26 cellular contexts compared by ENCODE assay signal in genomic region chr1:6515771-6516170, GRCh38. TPM values are rescaled to one million over a fixed set of nuclear protein-coding genes. Genes with fewer than 3 reads are reported as not detected.
DNase-seq lines count a peak whose midpoint lies in the region; ATAC-seq and TF ChIP-seq lines count a peak whose summit lies in the region.
"Had no signal": no experiment of that assay in that cellular context is flagged by ENCODE, and none has a peak within 500 bp of the region (broad histone marks: within the 10 kb centered on the region; RNA-seq: fewer than 3 reads in every experiment).

No MANE protein-coding gene starts in this region.

- H3K18ac ChIP-seq in IMR-90 (ENCODE audit: low read depth, low read length), result no peak overlapping the region

- no peak overlapping the region for H3K4ac ChIP-seq in IMR-90 (ENCODE audit: low read depth, low read length)

- peaks cover 13% of the 10 kb centered on the region for H3K4me1 Mint-ChIP-seq in MCF 10A (ENCODE audit: insufficient read depth, unreplicated experiment)
- H3K4me1 Mint-ChIP-seq: activated CD4-positive, alpha-beta T cell treated with anti-CD3 and anti-CD28 coated beads, Interleukin-2, amount 10 ng/mL, durations not matched to agents 24 days and 14 days; CD4-positive, CD25-positive, alpha-beta regulatory T cell; natural killer cell had no signal

- no peaks in the 10 kb centered on the region for H3K79me1 ChIP-seq in IMR-90 (ENCODE audit: low read depth in 1 of 2, low read length in 2 of 2)

- no peak overlapping the region for H3K4me3 Mint-ChIP-seq in MCF 10A (ENCODE audit: unreplicated experiment)
- H3K4me3 Mint-ChIP-seq: activated CD4-positive, alpha-beta T cell treated with anti-CD3 and anti-CD28 coated beads, Interleukin-2, amount 10 ng/mL, durations not matched to agents 24 days and 14 days; activated T-cell treated with anti-CD3 and anti-CD28 coated beads, Interleukin-2, amount 50 U/mL, for 24 hours; CD4-positive, CD25-positive, alpha-beta regulatory T cell; natural killer cell had no signal

- no peak overlapping the region for H3K4me3 ChIP-seq in IMR-90 (ENCODE audit: insufficient read depth, low read depth, low read length)
- no peak overlapping the region for H3K4me3 ChIP-seq in osteoblast (ENCODE audit: insufficient read depth, low read length)
- H3K4me3 ChIP-seq: transverse colon had no signal

- TF ChIP-seq RAD21 in IMR-90 (IDR thresholded peaks at IDR 0.05; ENCODE audit: low read length), result no peak

- H3K14ac ChIP-seq in IMR-90 (replicated peaks; ENCODE audit: low read depth, low read length), result no peak overlapping the region

- no peak overlapping the region for H3K27ac Mint-ChIP-seq in MCF 10A (ENCODE audit: low read depth, unreplicated experiment)
- H3K27ac Mint-ChIP-seq: activated CD4-positive, alpha-beta T cell treated with anti-CD3 and anti-CD28 coated beads, Interleukin-2, amount 10 ng/mL, durations not matched to agents 24 days and 14 days; activated T-cell treated with anti-CD3 and anti-CD28 coated beads, Interleukin-2, amount 50 U/mL, for 24 hours; natural killer cell had no signal

- no peak overlapping the region for H2AFZ ChIP-seq in IMR-90 (replicated peaks; ENCODE audit: low read length, poor library complexity)
- H2AFZ ChIP-seq in osteoblast (ENCODE audit: low read length), result no peak overlapping the region

- dilution Hi-C loops in IMR-90 (cut with HindIII; ENCODE audit: low sequenced_read_pairs, unreplicated experiment), result no loop called here

- H3K9ac ChIP-seq in IMR-90 (ENCODE audit: low read depth, low read length), result no peak overlapping the region

- H3K4me2 ChIP-seq in IMR-90 (ENCODE audit: low read depth, low read length), result no peak overlapping the region
- no peak overlapping the region for H3K4me2 ChIP-seq in osteoblast (ENCODE audit: insufficient read depth, low read length)

- no peak overlapping the region for H3K56ac ChIP-seq in IMR-90 (ENCODE audit: extremely low read depth, insufficient read depth, low read length)

- H4K8ac ChIP-seq in IMR-90 (ENCODE audit: low read depth in 2 of 2, low read length in 2 of 2), result no peak overlapping the region

- in situ Hi-C loops in IMR-90 (cut with MboI; ENCODE audit: low sequenced_read_pairs), result no loop called here

- no peaks in the 10 kb centered on the region for H3K27me3 Mint-ChIP-seq in MCF 10A (ENCODE audit: insufficient read depth, unreplicated experiment)
- H3K27me3 Mint-ChIP-seq: activated CD4-positive, alpha-beta T cell treated with anti-CD3 and anti-CD28 coated beads, Interleukin-2, amount 10 ng/mL, durations not matched to agents 24 days and 14 days; activated T-cell treated with anti-CD3 and anti-CD28 coated beads, Interleukin-2, amount 50 U/mL, for 24 hours; CD4-positive, CD25-positive, alpha-beta regulatory T cell had no signal

- POLR2A ChIA-PET in IMR-90 (lab: Charles Lee; ENCODE audit: unreplicated experiment) (no interaction called here), MCF 10A (lab: Yijun Ruan, JAX) (no interaction called here)

- no peak for TF ChIP-seq POLR2A in IMR-90 (IDR thresholded peaks at IDR 0.05; ENCODE audit: low read depth, low read length)

- peaks cover 11% of the 10 kb centered on the region for H3K4me1 ChIP-seq in IMR-90 (ENCODE audit: control insufficient read depth, insufficient read depth, low read length)
- peaks cover 18% of the 10 kb centered on the region for H3K4me1 ChIP-seq in osteoblast (ENCODE audit: insufficient read depth, low read length)

- H3K27me3 ChIP-seq in IMR-90 (ENCODE audit: control insufficient read depth, insufficient read depth, low read length) (no peaks in the 10 kb centered on the region), osteoblast (ENCODE audit: insufficient read depth, low read length) (no peaks in the 10 kb centered on the region)
- H3K27me3 ChIP-seq: brain microvascular endothelial cell, transverse colon had no signal

- WGBS in IMR-90 (ENCODE audit: extremely low coverage in 2 of 2, insufficient read length in 1 of 2), 2 experiments, result no CpG with 5 or more reads among the region's 4 CpGs

- H4K20me1 ChIP-seq in IMR-90 (ENCODE audit: insufficient read depth, low read length), result no peaks in the 10 kb centered on the region
- no peaks in the 10 kb centered on the region for H4K20me1 ChIP-seq in osteoblast (ENCODE audit: insufficient read depth, low read length)

- H3K27ac ChIP-seq in IMR-90 (ENCODE audit: insufficient read depth, low read length), result no peak overlapping the region
- H3K27ac ChIP-seq in osteoblast (ENCODE audit: low read depth, low read length), result no peak overlapping the region
- H3K27ac ChIP-seq: brain microvascular endothelial cell, transverse colon had no signal

- no peak overlapping the region for H2BK15ac ChIP-seq in IMR-90 (ENCODE audit: low read depth, low read length)

- DNase-seq in AG20443 (ENCODE audit: low spot score) (peak; percentile 38), IMR-90 (no peak), amniotic epithelial cell (ENCODE audit: low read depth) (peak; percentile 21), osteoblast (ENCODE audit: insufficient read length, low spot score, missing footprints) (peak; percentile 74), NCI-H510A (lab: John Stamatoyannopoulos, UW) (no peak), MCF 10A (ENCODE audit: unreplicated experiment) (no peak)
- DNase-seq: activated CD4-positive, alpha-beta T cell treated with anti-CD3 and anti-CD28 coated beads, Interleukin-2, amount 10 ng/mL, durations not matched to agents 24 days and 14 days; activated naive CD4-positive, alpha-beta T cell; activated T-cell treated with anti-CD3 and anti-CD28 coated beads, Interleukin-2, amount 50 U/mL, for 24 hours; brain microvascular endothelial cell; CD4-positive, CD25-positive, alpha-beta regulatory T cell; midbrain; natural killer cell; NCI-H2029 treated with DMSO at 0.1 percent for 48 hours; NCI-H2227 treated with DMSO at 0.1 percent for 48 hours; NCI-H748 treated with DMSO at 0.1 percent for 48 hours; RPMI8226; stimulated activated CD4-positive, alpha-beta T cell treated with anti-CD3 and anti-CD28 coated beads, Interleukin-2, amount 100 ng/mL, for 48 hours; T-helper 9 cell; transverse colon had no signal

- no peak overlapping the region for H2AK5ac ChIP-seq in IMR-90 (ENCODE audit: low read depth, low read length)

- no TSS peak for BruUV-seq in IMR-90 (replicated peaks; lab: Mats Ljungman, UMichigan)
- no TSS peak for BruUV-seq in MCF 10A (replicated peaks; lab: Mats Ljungman, UMichigan)

- H3K36me3 ChIP-seq in IMR-90 (ENCODE audit: control insufficient read depth, insufficient read depth, low read length) (no peaks in the 10 kb centered on the region), osteoblast (ENCODE audit: insufficient read depth, low read length) (no peaks in the 10 kb centered on the region)
- H3K36me3 ChIP-seq: brain microvascular endothelial cell, transverse colon had no signal

- H3K9me1 ChIP-seq in IMR-90 (ENCODE audit: insufficient read depth, low read length), result peaks cover 6% of the 10 kb centered on the region; the same call in 1 of the 2 replicates

- H3K9me3 ChIP-seq in IMR-90 (ENCODE audit: control insufficient read depth, insufficient read depth, low read length) (no peaks in the 10 kb centered on the region), osteoblast (ENCODE audit: low read depth, low read length) (no peaks in the 10 kb centered on the region)
- H3K9me3 ChIP-seq: transverse colon had no signal

- intact Hi-C loops in IMR-90 (cut with micrococcal nuclease) (no loop called here), MCF 10A (cut with micrococcal nuclease) (no loop called here)

- no peak overlapping the region for H4K91ac ChIP-seq in IMR-90 (ENCODE audit: insufficient read depth, low read depth, low read length)

- peak overlapping the region; percentile 10 for H2AK9ac ChIP-seq in IMR-90 (replicated peaks; ENCODE audit: low read depth, low read length, poor library complexity)

- H2BK5ac ChIP-seq in IMR-90 (ENCODE audit: low read depth, low read length, poor library complexity, severe bottlenecking), result no peak overlapping the region

- H3K36me3 Mint-ChIP-seq in MCF 10A (ENCODE audit: insufficient read depth, unreplicated experiment), result no peaks in the 10 kb centered on the region
- H3K36me3 Mint-ChIP-seq: CD4-positive, CD25-positive, alpha-beta regulatory T cell; natural killer cell had no signal

- no peak overlapping the region for H2BK20ac ChIP-seq in IMR-90 (ENCODE audit: low read depth, low read length)

- H2BK120ac ChIP-seq in IMR-90 (ENCODE audit: low read depth, low read length), result no peak overlapping the region

- ATAC-seq in IMR-90 (ENCODE audit: low read depth), result no peak
- ATAC-seq in HG02588 (IDR thresholded peaks at IDR 0.05; ENCODE audit: unreplicated experiment), result no peak
- ATAC-seq: natural killer cell had no signal

- no peaks in the 10 kb centered on the region for H3K9me3 Mint-ChIP-seq in MCF 10A (ENCODE audit: unreplicated experiment)
- H3K9me3 Mint-ChIP-seq: activated CD4-positive, alpha-beta T cell treated with anti-CD3 and anti-CD28 coated beads, Interleukin-2, amount 10 ng/mL, durations not matched to agents 24 days and 14 days; activated T-cell treated with anti-CD3 and anti-CD28 coated beads, Interleukin-2, amount 50 U/mL, for 24 hours; CD4-positive, CD25-positive, alpha-beta regulatory T cell; natural killer cell had no signal

- TF ChIP-seq CTCF in IMR-90 (conservative IDR thresholded peaks at IDR 0.05; ENCODE audit: low read depth, low read length) (no peak), osteoblast (IDR thresholded peaks at IDR 0.05; ENCODE audit: extremely low read depth, low read depth, low read length) (no peak), MCF 10A (IDR thresholded peaks at IDR 0.05; ENCODE audit: unreplicated experiment) (no peak)

- H3K23ac ChIP-seq in IMR-90 (ENCODE audit: low read depth, low read length), result no peak overlapping the region

- CTCF ChIA-PET in IMR-90 (lab: Yijun Ruan, JAX) (no interaction called here), MCF 10A (lab: Yijun Ruan, JAX) (no interaction called here)

- no peak overlapping the region for H4K5ac ChIP-seq in IMR-90 (ENCODE audit: low read depth, low read length)

- no peaks in the 10 kb centered on the region for H3K79me2 ChIP-seq in osteoblast (ENCODE audit: insufficient read depth, low read length)

RNA-seq across cellular contexts. Expression of gene PLEKHG5, which starts 24.3 kb away (rescaled TPM):
- total RNA-seq in IMR-90 (2012; rRNA removed) (4.8 and 5.0 TPM in 2 replicates), osteoblast (11.2 and 13.3 TPM in 2 replicates), MCF 10A (2022) (32.3 and 35.9 TPM in 2 replicates)
- 11.6 and 13.7 TPM in 2 replicates for polyA plus RNA-seq in IMR-90 (2012; rRNA removed)
- 4.8 and 7.8 TPM in 2 replicates for polyA plus RNA-seq in IMR-90 (2012; cell fraction: cytosol; rRNA removed)
- polyA plus RNA-seq in IMR-90 (2012; cell fraction: nucleus; rRNA removed; ENCODE audit: low replicate concordance), result 61.6 and 111 TPM in 2 replicates

RNA-seq across cellular contexts. Expression of gene NOL9, which starts 38.5 kb away (rescaled TPM):
- total RNA-seq in IMR-90 (2012; rRNA removed) (19.2 and 21.4 TPM in 2 replicates), osteoblast (31.1 and 32.1 TPM in 2 replicates), MCF 10A (2022) (49.2 and 62.3 TPM in 2 replicates)
- 12.4 and 13.0 TPM in 2 replicates for polyA plus RNA-seq in IMR-90 (2012; rRNA removed)
- 4.2 and 5.3 TPM in 2 replicates for polyA plus RNA-seq in IMR-90 (2012; cell fraction: cytosol; rRNA removed)
- 7.7 and 27.7 TPM in 2 replicates for polyA plus RNA-seq in IMR-90 (2012; cell fraction: nucleus; rRNA removed; ENCODE audit: low replicate concordance)

RNA-seq across cellular contexts. Expression of gene TAS1R1, which starts 39.3 kb away (rescaled TPM):
- total RNA-seq in IMR-90 (2012; rRNA removed) (not detected in 2 replicates), osteoblast (under 0.01 and 0.29 TPM in 2 replicates), MCF 10A (2022) (not detected in 2 replicates)
- 0.05 and 0.10 TPM in 2 replicates for polyA plus RNA-seq in IMR-90 (2012; rRNA removed)
- 0.05 TPM in 1 of 2 replicates, not detected in the other for polyA plus RNA-seq in IMR-90 (2012; cell fraction: cytosol; rRNA removed)
- 0.09 and 0.15 TPM in 2 replicates for polyA plus RNA-seq in IMR-90 (2012; cell fraction: nucleus; rRNA removed; ENCODE audit: low replicate concordance)
- total RNA-seq: activated CD4-positive, alpha-beta T cell treated with anti-CD3 and anti-CD28 coated beads, Interleukin-2, amount 10 ng/mL, durations not matched to agents 24 days and 14 days; CD4-positive, CD25-positive, alpha-beta regulatory T cell; Daoy; endothelial cell of umbilical vein; H1; liver; natural killer cell; osteocyte had no signal
- polyA plus RNA-seq: endothelial cell of umbilical vein, liver had no signal

RNA-seq across cellular contexts. Expression of gene TNFRSF25, which starts 49.8 kb away (rescaled TPM):
- 0.83 and 1.3 TPM in 2 replicates for total RNA-seq in IMR-90 (2012; rRNA removed)
- polyA plus RNA-seq in IMR-90 (2012; rRNA removed), result 11.2 and 14.5 TPM in 2 replicates
- polyA plus RNA-seq in IMR-90 (2012; cell fraction: cytosol; rRNA removed), result 6.5 and 7.5 TPM in 2 replicates
- polyA plus RNA-seq in IMR-90 (2012; cell fraction: nucleus; rRNA removed; ENCODE audit: low replicate concordance), result 119 and 293 TPM in 2 replicates
- 3.3 and 5.0 TPM in 2 replicates for total RNA-seq in osteoblast
- 27.6 and 33.7 TPM in 2 replicates for total RNA-seq in MCF 10A (2022)

Comparison
In these comparisons a context has a peak if more than half of its experiments do, and no peak if none do; other contexts are left out.
1. DNase-seq: peak in AG20443 (single experiment), amniotic epithelial cell (single experiment) and osteoblast (single experiment); none in IMR-90 (single experiment), NCI-H510A (single experiment) and MCF 10A (single experiment).